In genomic region chr22:49963647-49964026, GRCh38 we compare ENCODE assay signal across 10 cellular contexts. TPM values are rescaled to one million over a fixed set of nuclear protein-coding genes. Genes with fewer than 3 reads are reported as not detected.
DNase-seq lines count a peak whose midpoint lies in the region; ATAC-seq and TF ChIP-seq lines count a peak whose summit lies in the region.
"Had no signal": no experiment of that assay in that cellular context is flagged by ENCODE, and none has a peak within 500 bp of the region (broad histone marks: within the 10 kb centered on the region; RNA-seq: fewer than 3 reads in every experiment).

No MANE protein-coding gene starts in this region.

- peak; percentile 16 for DNase-seq in activated CD4-positive, alpha-beta memory T cell treated with anti-CD3 and anti-CD28 coated beads, Interleukin-2, amount 10 ng/mL, durations not matched to agents 7 days and 5 days
- no peak for DNase-seq in foreskin fibroblast
- DNase-seq in gastrocnemius medialis = peak; percentile 2 to 25
- no peak for DNase-seq in middle frontal gyrus (ENCODE audit: extremely low spot score, low spot score)
- no peak for DNase-seq in germinal center (ENCODE audit: low spot score)
- DNase-seq in globus pallidus (ENCODE audit: low spot score) = no peak
- DNase-seq in NCI-H1105 (lab: John Stamatoyannopoulos, UW) = no peak
- DNase-seq: activated CD4-positive, alpha-beta T cell treated with anti-CD3 and anti-CD28 coated beads, Interleukin-2, amount 50 U/mL, for 1 hour had no signal

- H3K36me3 Mint-ChIP-seq in activated CD4-positive, alpha-beta memory T cell treated with anti-CD3 and anti-CD28 coated beads, Interleukin-2, amount 10 ng/mL, durations not matched to agents 7 days and 5 days (ENCODE audit: low read depth) = peaks cover 33% of the 10 kb centered on the region

- H3K36me3 ChIP-seq in gastrocnemius medialis = peaks cover 2 to 24% of the 10 kb centered on the region in 2 donors

- no peaks in the 10 kb centered on the region for H3K27me3 Mint-ChIP-seq in activated CD4-positive, alpha-beta memory T cell treated with anti-CD3 and anti-CD28 coated beads, Interleukin-2, amount 10 ng/mL, durations not matched to agents 7 days and 5 days

- intact Hi-C loops in gastrocnemius medialis (cut with DNase I; ENCODE audit: low total_unique reads) = loop anchor here (2.0 kb wide), 1 partner anchor 295 kb away; no protein-coding TSS in a partner anchor

- H3K9me3 Mint-ChIP-seq in activated CD4-positive, alpha-beta memory T cell treated with anti-CD3 and anti-CD28 coated beads, Interleukin-2, amount 10 ng/mL, durations not matched to agents 7 days and 5 days = no peaks in the 10 kb centered on the region

- H3K4me3 ChIP-seq in GM12875 (ENCODE audit: low read depth, low read length) (peak overlapping the region; percentile 53), foreskin fibroblast (ENCODE audit: low read depth in 1 of 2, low read length in 2 of 2) (peak overlapping the region; percentile 83 to 84), gastrocnemius medialis (peak overlapping the region; percentile 83 to 98 (median 88))

- no peaks in the 10 kb centered on the region for H3K27me3 ChIP-seq in gastrocnemius medialis

- peak overlapping the region; percentile 75 for H3K4me3 Mint-ChIP-seq in activated CD4-positive, alpha-beta memory T cell treated with anti-CD3 and anti-CD28 coated beads, Interleukin-2, amount 10 ng/mL, durations not matched to agents 7 days and 5 days

- H3K9me3 ChIP-seq in gastrocnemius medialis = no peaks in the 10 kb centered on the region

- H3K27ac Mint-ChIP-seq in activated CD4-positive, alpha-beta memory T cell treated with anti-CD3 and anti-CD28 coated beads, Interleukin-2, amount 10 ng/mL, durations not matched to agents 7 days and 5 days = peak overlapping the region; percentile 66

- TF ChIP-seq CTCF in GM12875 (IDR thresholded peaks at IDR 0.05; ENCODE audit: borderline replicate concordance, insufficient read depth, low read depth, low read length) = no peak
- TF ChIP-seq CTCF in foreskin fibroblast (IDR thresholded peaks at IDR 0.05; ENCODE audit: low read depth, low read length) = no peak
- no peak for TF ChIP-seq CTCF in gastrocnemius medialis (IDR thresholded peaks at IDR 0.05 in 4 of 5, conservative IDR thresholded peaks at IDR 0.05 in 1 of 5)

- H3K4me1 ChIP-seq in gastrocnemius medialis = peaks cover 59 to 61% of the 10 kb centered on the region in 2 donors

- CTCF ChIA-PET in activated CD4-positive, alpha-beta memory T cell treated with anti-CD3 and anti-CD28 coated beads, Interleukin-2, amount 10 ng/mL, durations not matched to agents 7 days and 5 days (lab: Charles Lee) = interaction anchor here (0.6 to 3.5 kb wide), 2 partner anchors 33 to 67 kb away, joined by 3 to 11 read pairs; no protein-coding TSS in a partner anchor

- TF ChIP-seq POLR2A in gastrocnemius medialis (IDR thresholded peaks at IDR 0.05) = no peak

- ATAC-seq in gastrocnemius medialis = no peak

- POLR2A ChIA-PET in activated CD4-positive, alpha-beta memory T cell treated with anti-CD3 and anti-CD28 coated beads, Interleukin-2, amount 10 ng/mL, durations not matched to agents 7 days and 5 days (lab: Charles Lee) = interaction anchor here (0.6 to 6.0 kb wide), 4 partner anchors 7 to 48 kb away, joined by 4 to 55 read pairs (median 29); no protein-coding TSS in a partner anchor

- peaks cover 38% of the 10 kb centered on the region for H3K4me1 Mint-ChIP-seq in activated CD4-positive, alpha-beta memory T cell treated with anti-CD3 and anti-CD28 coated beads, Interleukin-2, amount 10 ng/mL, durations not matched to agents 7 days and 5 days

- in situ Hi-C loops in gastrocnemius medialis (cut with MboI; ENCODE audit: low sequenced_read_pairs in 4 of 4) = no loop called here

- H3K27ac ChIP-seq in gastrocnemius medialis = peak overlapping the region; percentile 90 to 99 (median 95)

RNA-seq across cellular contexts. Expression of gene PIM3, which starts 3.1 kb away (rescaled TPM):
- 10 to 100 TPM; 60.1 to 62.3 TPM for total RNA-seq in activated CD4-positive, alpha-beta memory T cell treated with anti-CD3 and anti-CD28 coated beads, Interleukin-2, amount 10 ng/mL, durations not matched to agents 7 days and 5 days
- total RNA-seq in gastrocnemius medialis = 100 to 1,000 TPM; 165 to 327 (median 188) TPM

RNA-seq across cellular contexts. Expression of gene CRELD2, which starts 45.2 kb away (rescaled TPM):
- total RNA-seq in activated CD4-positive, alpha-beta memory T cell treated with anti-CD3 and anti-CD28 coated beads, Interleukin-2, amount 10 ng/mL, durations not matched to agents 7 days and 5 days = 10 to 100 TPM; 50.0 to 51.2 TPM
- 10 to 100 TPM in 3 of 4 donors, 1 to 10 TPM in 1; 8.9 to 15.0 (median 13.0) TPM for total RNA-seq in gastrocnemius medialis

RNA-seq across cellular contexts. Expression of gene ALG12, which starts 45.4 kb away (rescaled TPM):
- 10 to 100 TPM; 14.7 to 20.6 TPM for total RNA-seq in activated CD4-positive, alpha-beta memory T cell treated with anti-CD3 and anti-CD28 coated beads, Interleukin-2, amount 10 ng/mL, durations not matched to agents 7 days and 5 days
- 1 to 10 TPM; 6.4 to 9.6 (median 8.2) TPM for total RNA-seq in gastrocnemius medialis

RNA-seq across cellular contexts. Expression of gene IL17REL, which starts 48.9 kb away (rescaled TPM):
- total RNA-seq in activated CD4-positive, alpha-beta memory T cell treated with anti-CD3 and anti-CD28 coated beads, Interleukin-2, amount 10 ng/mL, durations not matched to agents 7 days and 5 days = not detected
- total RNA-seq in gastrocnemius medialis = not detected
- total RNA-seq: LHCN-M2 had no signal

Comparison
In these comparisons a context has a peak if more than half of its experiments do, and no peak if none do; other contexts are left out.
1. DNase-seq: peak in activated CD4-positive, alpha-beta memory T cell treated with anti-CD3 and anti-CD28 coated beads, Interleukin-2, amount 10 ng/mL, durations not matched to agents 7 days and 5 days (single experiment) and gastrocnemius medialis (2 of 2); none in foreskin fibroblast (0 of 2), middle frontal gyrus (single experiment), germinal center (single experiment), globus pallidus (single experiment) and NCI-H1105 (single experiment).
2. Peak in every context shown above with its lines, with median percentiles within 50 percentile points of each other: H3K4me3 ChIP-seq.